ENCODE assay signal across 1 cellular context in the genomic region with DNA sequence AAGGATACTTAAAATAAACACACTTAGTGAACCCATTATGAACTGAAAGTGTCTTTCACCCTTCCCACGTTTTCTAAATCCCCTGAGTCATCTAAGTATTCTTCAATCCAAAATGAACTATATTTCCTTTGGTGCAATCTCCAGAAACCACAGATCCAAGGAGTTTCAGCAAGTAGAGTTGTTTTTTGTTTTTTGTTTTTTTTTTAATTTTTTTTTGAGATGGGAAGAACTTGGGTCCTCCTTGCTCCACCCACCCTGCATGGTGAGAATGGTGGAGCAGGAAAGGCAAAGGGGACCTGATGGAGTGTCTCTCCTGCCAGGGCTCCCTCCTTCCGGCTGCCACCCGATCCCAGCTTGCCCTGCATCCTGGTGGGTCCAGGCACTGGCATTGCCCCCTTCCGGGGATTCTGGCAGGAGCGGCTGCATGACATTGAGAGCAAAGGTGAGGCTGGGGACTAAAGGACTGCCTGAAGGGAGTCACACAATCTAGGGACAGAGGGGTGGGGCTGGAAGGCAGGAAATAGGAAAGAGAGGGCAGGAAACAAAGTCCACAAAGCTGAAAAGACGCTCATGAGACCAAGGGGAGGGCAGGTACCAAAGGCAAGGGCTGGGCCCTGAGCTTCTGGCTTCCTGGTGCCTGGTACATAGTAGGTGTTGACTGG.
A peak's percentile ranks its signal among the peaks of the same experiment; 100 is the strongest.
TF ChIP-seq lines count a peak whose summit lies in the region.

No MANE protein-coding gene starts in this region.

TF ChIP-seq in HepG2, 621 proteins besides CTCF, POLR2A, EP300 and RAD21 (continued from another document and continues in another):
- TF ChIP-seq, protein P1, sequence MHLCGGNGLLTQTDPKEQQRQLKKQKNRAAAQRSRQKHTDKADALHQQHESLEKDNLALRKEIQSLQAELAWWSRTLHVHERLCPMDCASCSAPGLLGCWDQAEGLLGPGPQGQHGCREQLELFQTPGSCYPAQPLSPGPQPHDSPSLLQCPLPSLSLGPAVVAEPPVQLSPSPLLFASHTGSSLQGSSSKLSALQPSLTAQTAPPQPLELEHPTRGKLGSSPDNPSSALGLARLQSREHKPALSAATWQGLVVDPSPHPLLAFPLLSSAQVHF (CRISPR knock-in tag; IDR thresholded peaks at IDR 0.05) = no peak
- no peak for TF ChIP-seq XBP1 (CRISPR knock-in tag; IDR thresholded peaks at IDR 0.05)
- no peak for TF ChIP-seq SP2 (CRISPR knock-in tag; IDR thresholded peaks at IDR 0.05)
- TF ChIP-seq SP5 (CRISPR knock-in tag; IDR thresholded peaks at IDR 0.05; ENCODE audit: borderline replicate concordance, low read depth) = peak; percentile 63; the same call in 1 of the 2 replicates
- no peak for TF ChIP-seq ZNF10 (CRISPR knock-in tag; IDR thresholded peaks at IDR 0.05; ENCODE audit: borderline replicate concordance, low read depth)
- no peak for TF ChIP-seq TRIM24 (CRISPR knock-in tag; IDR thresholded peaks at IDR 0.05)
- no peak for TF ChIP-seq NFE2 (CRISPR knock-in tag; IDR thresholded peaks at IDR 0.05)
- TF ChIP-seq, protein P2, sequence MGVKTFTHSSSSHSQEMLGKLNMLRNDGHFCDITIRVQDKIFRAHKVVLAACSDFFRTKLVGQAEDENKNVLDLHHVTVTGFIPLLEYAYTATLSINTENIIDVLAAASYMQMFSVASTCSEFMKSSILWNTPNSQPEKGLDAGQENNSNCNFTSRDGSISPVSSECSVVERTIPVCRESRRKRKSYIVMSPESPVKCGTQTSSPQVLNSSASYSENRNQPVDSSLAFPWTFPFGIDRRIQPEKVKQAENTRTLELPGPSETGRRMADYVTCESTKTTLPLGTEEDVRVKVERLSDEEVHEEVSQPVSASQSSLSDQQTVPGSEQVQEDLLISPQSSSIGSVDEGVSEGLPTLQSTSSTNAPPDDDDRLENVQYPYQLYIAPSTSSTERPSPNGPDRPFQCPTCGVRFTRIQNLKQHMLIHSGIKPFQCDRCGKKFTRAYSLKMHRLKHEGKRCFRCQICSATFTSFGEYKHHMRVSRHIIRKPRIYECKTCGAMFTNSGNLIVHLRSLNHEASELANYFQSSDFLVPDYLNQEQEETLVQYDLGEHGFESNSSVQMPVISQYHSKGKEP (CRISPR knock-in tag; IDR thresholded peaks at IDR 0.05) = no peak
- TF ChIP-seq ATF7-NPFF (CRISPR knock-in tag; IDR thresholded peaks at IDR 0.05; ENCODE audit: low read depth) = no peak
- TF ChIP-seq, protein P3, sequence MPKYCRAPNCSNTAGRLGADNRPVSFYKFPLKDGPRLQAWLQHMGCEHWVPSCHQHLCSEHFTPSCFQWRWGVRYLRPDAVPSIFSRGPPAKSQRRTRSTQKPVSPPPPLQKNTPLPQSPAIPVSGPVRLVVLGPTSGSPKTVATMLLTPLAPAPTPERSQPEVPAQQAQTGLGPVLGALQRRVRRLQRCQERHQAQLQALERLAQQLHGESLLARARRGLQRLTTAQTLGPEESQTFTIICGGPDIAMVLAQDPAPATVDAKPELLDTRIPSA (CRISPR knock-in tag; IDR thresholded peaks at IDR 0.05; ENCODE audit: borderline replicate concordance) = no peak
- TF ChIP-seq, protein P4, sequence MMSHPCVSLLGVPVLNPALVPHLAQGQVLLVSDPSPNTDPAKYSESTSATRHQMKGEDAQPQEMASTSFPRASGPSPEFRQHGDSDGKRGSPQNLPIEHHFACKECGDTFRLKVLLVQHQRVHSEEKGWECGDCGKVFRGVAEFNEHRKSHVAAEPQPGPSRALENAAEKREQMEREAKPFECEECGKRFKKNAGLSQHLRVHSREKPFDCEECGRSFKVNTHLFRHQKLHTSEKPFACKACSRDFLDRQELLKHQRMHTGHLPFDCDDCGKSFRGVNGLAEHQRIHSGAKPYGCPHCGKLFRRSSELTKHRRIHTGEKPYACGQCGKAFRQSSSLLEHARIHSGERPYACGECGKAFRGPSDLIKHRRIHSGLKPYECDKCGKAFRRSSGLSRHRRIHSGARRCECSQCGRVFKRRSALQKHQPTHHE (CRISPR knock-in tag; IDR thresholded peaks at IDR 0.05; ENCODE audit: borderline replicate concordance) = no peak
- TF ChIP-seq ZNF781 (CRISPR knock-in tag; IDR thresholded peaks at IDR 0.05; ENCODE audit: borderline replicate concordance, not compliant biosample characterization) = no peak
- TF ChIP-seq FOXM1 (CRISPR knock-in tag; IDR thresholded peaks at IDR 0.05) = no peak
- TF ChIP-seq ZBTB21 (CRISPR knock-in tag; IDR thresholded peaks at IDR 0.05) = no peak
- TF ChIP-seq, protein P5, sequence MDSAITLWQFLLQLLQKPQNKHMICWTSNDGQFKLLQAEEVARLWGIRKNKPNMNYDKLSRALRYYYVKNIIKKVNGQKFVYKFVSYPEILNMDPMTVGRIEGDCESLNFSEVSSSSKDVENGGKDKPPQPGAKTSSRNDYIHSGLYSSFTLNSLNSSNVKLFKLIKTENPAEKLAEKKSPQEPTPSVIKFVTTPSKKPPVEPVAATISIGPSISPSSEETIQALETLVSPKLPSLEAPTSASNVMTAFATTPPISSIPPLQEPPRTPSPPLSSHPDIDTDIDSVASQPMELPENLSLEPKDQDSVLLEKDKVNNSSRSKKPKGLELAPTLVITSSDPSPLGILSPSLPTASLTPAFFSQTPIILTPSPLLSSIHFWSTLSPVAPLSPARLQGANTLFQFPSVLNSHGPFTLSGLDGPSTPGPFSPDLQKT (CRISPR knock-in tag; IDR thresholded peaks at IDR 0.05; ENCODE audit: borderline replicate concordance) = no peak
- TF ChIP-seq ZNF776 (CRISPR knock-in tag; IDR thresholded peaks at IDR 0.05) = no peak
- no peak for TF ChIP-seq ADNP (CRISPR knock-in tag; IDR thresholded peaks at IDR 0.05)
- no peak for TF ChIP-seq SIN3B (IDR thresholded peaks at IDR 0.05; ENCODE audit: low read length)
- TF ChIP-seq ZNF430 (CRISPR knock-in tag; IDR thresholded peaks at IDR 0.05) = no peak
- TF ChIP-seq ZNF720 (CRISPR knock-in tag; IDR thresholded peaks at IDR 0.05) = no peak
- TF ChIP-seq SAP130 (CRISPR knock-in tag; IDR thresholded peaks at IDR 0.05; ENCODE audit: low read depth) = peak; percentile 81
- TF ChIP-seq, protein P6, sequence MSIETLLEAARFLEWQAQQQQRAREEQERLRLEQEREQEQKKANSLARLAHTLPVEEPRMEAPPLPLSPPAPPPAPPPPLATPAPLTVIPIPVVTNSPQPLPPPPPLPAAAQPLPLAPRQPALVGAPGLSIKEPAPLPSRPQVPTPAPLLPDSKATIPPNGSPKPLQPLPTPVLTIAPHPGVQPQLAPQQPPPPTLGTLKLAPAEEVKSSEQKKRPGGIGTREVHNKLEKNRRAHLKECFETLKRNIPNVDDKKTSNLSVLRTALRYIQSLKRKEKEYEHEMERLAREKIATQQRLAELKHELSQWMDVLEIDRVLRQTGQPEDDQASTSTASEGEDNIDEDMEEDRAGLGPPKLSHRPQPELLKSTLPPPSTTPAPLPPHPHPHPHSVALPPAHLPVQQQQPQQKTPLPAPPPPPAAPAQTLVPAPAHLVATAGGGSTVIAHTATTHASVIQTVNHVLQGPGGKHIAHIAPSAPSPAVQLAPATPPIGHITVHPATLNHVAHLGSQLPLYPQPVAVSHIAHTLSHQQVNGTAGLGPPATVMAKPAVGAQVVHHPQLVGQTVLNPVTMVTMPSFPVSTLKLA (IDR thresholded peaks at IDR 0.05) = no peak
- no peak for TF ChIP-seq ZNF782 (CRISPR knock-in tag; IDR thresholded peaks at IDR 0.05; ENCODE audit: borderline replicate concordance)
- peak; percentile 64 for TF ChIP-seq POLR2AphosphoS5 (IDR thresholded peaks at IDR 0.05; ENCODE audit: low read depth, low read length)
- no peak for TF ChIP-seq KLF13 (CRISPR knock-in tag; IDR thresholded peaks at IDR 0.05)
- no peak for TF ChIP-seq NFKB2 (CRISPR knock-in tag; IDR thresholded peaks at IDR 0.05; ENCODE audit: borderline replicate concordance)
- TF ChIP-seq YEATS4 (CRISPR knock-in tag; IDR thresholded peaks at IDR 0.05; ENCODE audit: borderline replicate concordance) = peak; percentile 41; the same call in 1 of the 2 replicates
- no peak for TF ChIP-seq ZNF788 (CRISPR knock-in tag; IDR thresholded peaks at IDR 0.05; ENCODE audit: borderline replicate concordance)
- no peak for TF ChIP-seq ZBTB7A (CRISPR knock-in tag; IDR thresholded peaks at IDR 0.05)
- TF ChIP-seq MAF1 (CRISPR knock-in tag; IDR thresholded peaks at IDR 0.05; ENCODE audit: borderline replicate concordance) = no peak
- TF ChIP-seq TEAD2 (CRISPR knock-in tag; IDR thresholded peaks at IDR 0.05) = no peak
- 0 out of 2 replicates have a peak, but pooled peaks have one; percentile 16 for TF ChIP-seq ZNF331 (CRISPR knock-in tag; IDR thresholded peaks at IDR 0.05)
- no peak for TF ChIP-seq POLR2AphosphoS2 (IDR thresholded peaks at IDR 0.05; ENCODE audit: low read depth, low read length)
- TF ChIP-seq, protein P7, sequence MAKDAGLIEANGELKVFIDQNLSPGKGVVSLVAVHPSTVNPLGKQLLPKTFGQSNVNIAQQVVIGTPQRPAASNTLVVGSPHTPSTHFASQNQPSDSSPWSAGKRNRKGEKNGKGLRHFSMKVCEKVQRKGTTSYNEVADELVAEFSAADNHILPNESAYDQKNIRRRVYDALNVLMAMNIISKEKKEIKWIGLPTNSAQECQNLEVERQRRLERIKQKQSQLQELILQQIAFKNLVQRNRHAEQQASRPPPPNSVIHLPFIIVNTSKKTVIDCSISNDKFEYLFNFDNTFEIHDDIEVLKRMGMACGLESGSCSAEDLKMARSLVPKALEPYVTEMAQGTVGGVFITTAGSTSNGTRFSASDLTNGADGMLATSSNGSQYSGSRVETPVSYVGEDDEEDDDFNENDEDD (CRISPR knock-in tag; IDR thresholded peaks at IDR 0.05; ENCODE audit: borderline replicate concordance) = no peak; the same call in 1 of the 2 replicates
- TF ChIP-seq, protein P8, sequence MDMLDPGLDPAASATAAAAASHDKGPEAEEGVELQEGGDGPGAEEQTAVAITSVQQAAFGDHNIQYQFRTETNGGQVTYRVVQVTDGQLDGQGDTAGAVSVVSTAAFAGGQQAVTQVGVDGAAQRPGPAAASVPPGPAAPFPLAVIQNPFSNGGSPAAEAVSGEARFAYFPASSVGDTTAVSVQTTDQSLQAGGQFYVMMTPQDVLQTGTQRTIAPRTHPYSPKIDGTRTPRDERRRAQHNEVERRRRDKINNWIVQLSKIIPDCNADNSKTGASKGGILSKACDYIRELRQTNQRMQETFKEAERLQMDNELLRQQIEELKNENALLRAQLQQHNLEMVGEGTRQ (IDR thresholded peaks at IDR 0.05; ENCODE audit: low read depth, low read length) = no peak
- TF ChIP-seq, protein P8 (CRISPR knock-in tag; IDR thresholded peaks at IDR 0.05; ENCODE audit: borderline replicate concordance) = no peak
- no peak for TF ChIP-seq MBNL3 (CRISPR knock-in tag; conservative IDR thresholded peaks at IDR 0.05)
- no peak for TF ChIP-seq ZNF816 (CRISPR knock-in tag; IDR thresholded peaks at IDR 0.05; ENCODE audit: borderline replicate concordance)
- TF ChIP-seq FLYWCH1 (CRISPR knock-in tag; IDR thresholded peaks at IDR 0.05) = no peak
- no peak for TF ChIP-seq ATM (IDR thresholded peaks at IDR 0.05; ENCODE audit: borderline replicate concordance)
- no peak for TF ChIP-seq ZNF75D (CRISPR knock-in tag; IDR thresholded peaks at IDR 0.05; ENCODE audit: borderline replicate concordance)
- TF ChIP-seq ZNF619 (CRISPR knock-in tag; IDR thresholded peaks at IDR 0.05) = no peak
- no peak; the same call in 1 of the 2 replicates for TF ChIP-seq ZMYM3 (CRISPR knock-in tag; IDR thresholded peaks at IDR 0.05)
- TF ChIP-seq ZNF543 (CRISPR knock-in tag; IDR thresholded peaks at IDR 0.05) = 0 out of 2 replicates have a peak, but pooled peaks have one; percentile 50
- TF ChIP-seq POGZ (CRISPR knock-in tag; IDR thresholded peaks at IDR 0.05) = no peak
- no peak for TF ChIP-seq ETV6 (CRISPR knock-in tag; conservative IDR thresholded peaks at IDR 0.05)
- TF ChIP-seq ZNF598 (CRISPR knock-in tag; IDR thresholded peaks at IDR 0.05; ENCODE audit: borderline replicate concordance) = peak; percentile 38; the same call in 1 of the 2 replicates
- TF ChIP-seq, protein P9, sequence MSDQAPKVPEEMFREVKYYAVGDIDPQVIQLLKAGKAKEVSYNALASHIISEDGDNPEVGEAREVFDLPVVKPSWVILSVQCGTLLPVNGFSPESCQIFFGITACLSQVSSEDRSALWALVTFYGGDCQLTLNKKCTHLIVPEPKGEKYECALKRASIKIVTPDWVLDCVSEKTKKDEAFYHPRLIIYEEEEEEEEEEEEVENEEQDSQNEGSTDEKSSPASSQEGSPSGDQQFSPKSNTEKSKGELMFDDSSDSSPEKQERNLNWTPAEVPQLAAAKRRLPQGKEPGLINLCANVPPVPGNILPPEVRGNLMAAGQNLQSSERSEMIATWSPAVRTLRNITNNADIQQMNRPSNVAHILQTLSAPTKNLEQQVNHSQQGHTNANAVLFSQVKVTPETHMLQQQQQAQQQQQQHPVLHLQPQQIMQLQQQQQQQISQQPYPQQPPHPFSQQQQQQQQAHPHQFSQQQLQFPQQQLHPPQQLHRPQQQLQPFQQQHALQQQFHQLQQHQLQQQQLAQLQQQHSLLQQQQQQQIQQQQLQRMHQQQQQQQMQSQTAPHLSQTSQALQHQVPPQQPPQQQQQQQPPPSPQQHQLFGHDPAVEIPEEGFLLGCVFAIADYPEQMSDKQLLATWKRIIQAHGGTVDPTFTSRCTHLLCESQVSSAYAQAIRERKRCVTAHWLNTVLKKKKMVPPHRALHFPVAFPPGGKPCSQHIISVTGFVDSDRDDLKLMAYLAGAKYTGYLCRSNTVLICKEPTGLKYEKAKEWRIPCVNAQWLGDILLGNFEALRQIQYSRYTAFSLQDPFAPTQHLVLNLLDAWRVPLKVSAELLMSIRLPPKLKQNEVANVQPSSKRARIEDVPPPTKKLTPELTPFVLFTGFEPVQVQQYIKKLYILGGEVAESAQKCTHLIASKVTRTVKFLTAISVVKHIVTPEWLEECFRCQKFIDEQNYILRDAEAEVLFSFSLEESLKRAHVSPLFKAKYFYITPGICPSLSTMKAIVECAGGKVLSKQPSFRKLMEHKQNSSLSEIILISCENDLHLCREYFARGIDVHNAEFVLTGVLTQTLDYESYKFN (CRISPR knock-in tag; conservative IDR thresholded peaks at IDR 0.05) = peak; percentile 83
